In genomic region chr11:134344497-134345236, GRCh38 we compare ENCODE assay signal across 1 cellular context. TPM values are rescaled to one million over a fixed set of nuclear protein-coding genes. Genes with fewer than 3 reads are reported as not detected.
"Had no signal": no experiment of that assay in that cellular context is flagged by ENCODE, and none has a peak within 500 bp of the region (broad histone marks: within the 10 kb centered on the region; RNA-seq: fewer than 3 reads in every experiment).

No MANE protein-coding gene starts in this region.

RNA-seq across cellular contexts. Expression of gene GLB1L2, which starts 12.9 kb away (rescaled TPM):
- total RNA-seq: OCI-LY7 had no signal
